ENCODE assay signal across 1 cellular context in genomic region chr9:127802576-127803443, GRCh38.
TF ChIP-seq lines count a peak whose summit lies in the region.

TSS of gene FPGS (plus strand) at chr9:127802882. CDS start at chr9:127802925, 43 bp downstream.

TF ChIP-seq in H1, 55 proteins besides CTCF, POLR2A, EP300 and RAD21:
- TF ChIP-seq CBX5 (IDR thresholded peaks at IDR 0.05; ENCODE audit: low read depth, low read length): no peak
- peak; percentile 60; the same call in 1 of the 2 replicates for TF ChIP-seq POLR2AphosphoS5 (IDR thresholded peaks at IDR 0.05; ENCODE audit: low read depth, low read length)
- no peak for TF ChIP-seq RXRA (IDR thresholded peaks at IDR 0.05; ENCODE audit: insufficient read depth, low read depth, low read length)
- TF ChIP-seq SAP30 (IDR thresholded peaks at IDR 0.05; ENCODE audit: insufficient read depth, insufficient replicate concordance, low read length): no peak
- TF ChIP-seq CTBP2 (IDR thresholded peaks at IDR 0.05; ENCODE audit: borderline replicate concordance, insufficient read depth, insufficient read length, low read length): no peak
- TF ChIP-seq KDM4A (IDR thresholded peaks at IDR 0.05; ENCODE audit: low read depth, low read length, severe bottlenecking): no peak
- no peak for TF ChIP-seq KDM1A (IDR thresholded peaks at IDR 0.05; ENCODE audit: borderline replicate concordance, low read length)
- peak; percentile 33; the same call in 1 of the 2 replicates for TF ChIP-seq BACH1 (IDR thresholded peaks at IDR 0.05; ENCODE audit: low read length)
- no peak; the same call in 1 of the 2 replicates for TF ChIP-seq CHD2 (IDR thresholded peaks at IDR 0.05; ENCODE audit: low read length)
- no peak for TF ChIP-seq CHD7 (IDR thresholded peaks at IDR 0.05; ENCODE audit: insufficient replicate concordance, low read length)
- no peak for TF ChIP-seq FOSL1 (IDR thresholded peaks at IDR 0.05; ENCODE audit: insufficient read depth, low read depth, low read length)
- peak; percentile 46 to 64; a peak in 2 of 4 replicates for TF ChIP-seq SIN3A (conservative IDR thresholded peaks at IDR 0.05 in 1 of 2, IDR thresholded peaks at IDR 0.05 in 1 of 2; ENCODE audit: low read depth in 1 of 2, low read length in 2 of 2)
- 0 out of 2 replicates have a peak, but pooled peaks have one; percentile 7 for TF ChIP-seq NRF1 (IDR thresholded peaks at IDR 0.05; ENCODE audit: low read depth, low read length)
- no peak for TF ChIP-seq SP1 (IDR thresholded peaks at IDR 0.05; ENCODE audit: low read depth, low read length)
- peak; percentile 87 for TF ChIP-seq TAF7 (optimal IDR thresholded peaks at IDR 0.05; ENCODE audit: borderline replicate concordance, low read depth, low read length)
- no peak for TF ChIP-seq BCL11A (IDR thresholded peaks at IDR 0.05; ENCODE audit: low read depth in 2 of 2, low read length in 2 of 2)
- TF ChIP-seq SP2 (IDR thresholded peaks at IDR 0.05; ENCODE audit: low read length): no peak
- peak; percentile 100 for TF ChIP-seq PHF8 (conservative IDR thresholded peaks at IDR 0.05; ENCODE audit: low read depth, low read length)
- peak; percentile 7 for TF ChIP-seq NANOG (IDR thresholded peaks at IDR 0.05; ENCODE audit: insufficient read depth, low read depth, low read length, poor library complexity, severe bottlenecking)
- no peak for TF ChIP-seq ZNF274 (IDR thresholded peaks at IDR 0.05; ENCODE audit: borderline replicate concordance, extremely low read depth, low read length)
- peak; percentile 58 for TF ChIP-seq E2F6 (IDR thresholded peaks at IDR 0.05)
- no peak for TF ChIP-seq TCF12 (IDR thresholded peaks at IDR 0.05; ENCODE audit: low read depth, low read length)
- no peak for TF ChIP-seq JUND (IDR thresholded peaks at IDR 0.05; ENCODE audit: low read length)
- no peak for TF ChIP-seq SIX5 (IDR thresholded peaks at IDR 0.05; ENCODE audit: low read depth, low read length)
- no peak; the same call in 1 of the 2 replicates for TF ChIP-seq RBBP5 (IDR thresholded peaks at IDR 0.05; ENCODE audit: borderline replicate concordance, low read depth, low read length)
- no peak for TF ChIP-seq YY1 (IDR thresholded peaks at IDR 0.05; ENCODE audit: low read depth, low read length)
- peak; percentile 79 for TF ChIP-seq TAF1 (IDR thresholded peaks at IDR 0.05; ENCODE audit: low read depth, low read length)
- no peak for TF ChIP-seq SIRT6 (IDR thresholded peaks at IDR 0.05; ENCODE audit: low read length)
- TF ChIP-seq SRF (IDR thresholded peaks at IDR 0.05; ENCODE audit: low read depth, low read length): no peak
- TF ChIP-seq RFX5 (IDR thresholded peaks at IDR 0.05; ENCODE audit: borderline replicate concordance, low read depth, low read length): no peak
- TF ChIP-seq TBP (IDR thresholded peaks at IDR 0.05; ENCODE audit: low read depth, low read length): peak; percentile 54
- TF ChIP-seq SUZ12 (IDR thresholded peaks at IDR 0.05; ENCODE audit: low read length): no peak
- no peak for TF ChIP-seq KDM5A (IDR thresholded peaks at IDR 0.05; ENCODE audit: low read length)
- TF ChIP-seq RNF2 (IDR thresholded peaks at IDR 0.05; ENCODE audit: borderline replicate concordance, low read depth, low read length, missing control alignments, poor library complexity, severe bottlenecking): no peak
- TF ChIP-seq SP4 (IDR thresholded peaks at IDR 0.05; ENCODE audit: low read length): no peak
- peak; percentile 96 for TF ChIP-seq MAX (IDR thresholded peaks at IDR 0.05)
- TF ChIP-seq USF2 (IDR thresholded peaks at IDR 0.05; ENCODE audit: low read length): no peak; the same call in 1 of the 2 replicates
- no peak for TF ChIP-seq TEAD4 (IDR thresholded peaks at IDR 0.05; ENCODE audit: low read depth, low read length)
- TF ChIP-seq GTF2F1 (IDR thresholded peaks at IDR 0.05; ENCODE audit: borderline replicate concordance, low read depth, low read length): no peak
- no peak for TF ChIP-seq MAFK (IDR thresholded peaks at IDR 0.05; ENCODE audit: low read depth, low read length)
- TF ChIP-seq HDAC6 (IDR thresholded peaks at IDR 0.05; ENCODE audit: low read depth, low read length): no peak
- TF ChIP-seq GABPA (IDR thresholded peaks at IDR 0.05; ENCODE audit: borderline replicate concordance, insufficient read depth, low read length): no peak
- TF ChIP-seq CEBPB (IDR thresholded peaks at IDR 0.05; ENCODE audit: low read depth, low read length): no peak
- TF ChIP-seq CHD1 (IDR thresholded peaks at IDR 0.05; ENCODE audit: low read depth, low read length): no peak
- no peak for TF ChIP-seq EGR1 (IDR thresholded peaks at IDR 0.05; ENCODE audit: borderline replicate concordance, low read depth, low read length)
- peak; percentile 29 to 60; a peak in 1 of 4 replicates for TF ChIP-seq HDAC2 (IDR thresholded peaks at IDR 0.05; ENCODE audit: borderline replicate concordance in 1 of 2, low read depth in 2 of 2, low read length in 2 of 2)
- TF ChIP-seq JUN (IDR thresholded peaks at IDR 0.05; ENCODE audit: low read depth, low read length): no peak
- no peak for TF ChIP-seq BRCA1 (IDR thresholded peaks at IDR 0.05; ENCODE audit: low read depth, low read length)
- peak; percentile 69 for TF ChIP-seq ASH2L (IDR thresholded peaks at IDR 0.05; ENCODE audit: low read length)
- no peak for TF ChIP-seq ATF3 (IDR thresholded peaks at IDR 0.05; ENCODE audit: insufficient read depth, low read depth, low read length)
- TF ChIP-seq POU5F1 (IDR thresholded peaks at IDR 0.05; ENCODE audit: low read depth, low read length): no peak
- TF ChIP-seq CBX8 (IDR thresholded peaks at IDR 0.05; ENCODE audit: borderline replicate concordance, low read depth, low read length): no peak
- no peak for TF ChIP-seq EZH2 (IDR thresholded peaks at IDR 0.05; ENCODE audit: low read depth, low read length, severe bottlenecking)
- peak; percentile 14; the same call in 1 of the 2 replicates for TF ChIP-seq CREB1 (IDR thresholded peaks at IDR 0.05)
- TF ChIP-seq ATF2 (IDR thresholded peaks at IDR 0.05; ENCODE audit: low read length): no peak
